In the genomic region with DNA sequence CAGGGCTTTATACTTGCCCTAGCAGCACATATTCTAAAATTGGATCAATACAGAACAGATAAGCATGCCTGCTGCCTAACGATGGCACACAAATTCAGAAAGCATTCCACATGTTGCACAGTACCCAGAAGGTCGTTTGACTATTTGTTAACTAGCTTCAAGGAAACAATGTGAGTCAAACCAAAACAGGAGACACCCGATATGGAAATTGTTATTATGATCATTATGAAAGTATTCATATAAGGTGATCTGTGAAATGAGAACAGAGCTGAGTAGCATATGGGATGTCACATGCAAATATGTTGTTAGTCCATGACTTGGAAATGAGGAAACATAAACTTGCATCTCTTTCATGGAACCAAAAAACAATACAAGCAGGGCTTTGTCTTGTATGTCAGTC, we compare ENCODE assay signal across 15 cellular contexts. TPM values are rescaled to one million over a fixed set of nuclear protein-coding genes. Genes with fewer than 3 reads are reported as not detected.
DNase-seq lines count a peak whose midpoint lies in the region; ATAC-seq lines count a peak whose summit lies in the region.
"Had no signal": no experiment of that assay in that cellular context is flagged by ENCODE, and none has a peak within 500 bp of the region (broad histone marks: within the 10 kb centered on the region; RNA-seq: fewer than 3 reads in every experiment).

No MANE protein-coding gene starts in this region.

- no peaks in the 10 kb centered on the region for H3K9me3 Mint-ChIP-seq in activated CD4-positive, alpha-beta T cell treated with anti-CD3 and anti-CD28 coated beads, Interleukin-2, amount 10 ng/mL, durations not matched to agents 24 days and 14 days
- H3K9me3 Mint-ChIP-seq in activated naive CD8-positive, alpha-beta T cell treated with anti-CD3 and anti-CD28 coated beads, Interleukin-2, amount 50 U/mL, for 24 hours: no peaks in the 10 kb centered on the region
- H3K9me3 Mint-ChIP-seq in activated naive CD8-positive, alpha-beta T cell treated with anti-CD3 and anti-CD28 coated beads for 36 hours: no peaks in the 10 kb centered on the region
- no peaks in the 10 kb centered on the region for H3K9me3 Mint-ChIP-seq in activated T-helper 17 cell treated with anti-CD3 and anti-CD28 coated beads, Interleukin-2, amount 50 U/mL, for 72 hours
- H3K9me3 Mint-ChIP-seq: CD14-positive monocyte; CD4-positive, alpha-beta memory T cell; GM23338 had no signal

- H3K36me3 Mint-ChIP-seq in activated CD4-positive, alpha-beta T cell treated with anti-CD3 and anti-CD28 coated beads, Interleukin-2, amount 10 ng/mL, durations not matched to agents 24 days and 14 days (ENCODE audit: low read depth): no peaks in the 10 kb centered on the region
- no peaks in the 10 kb centered on the region for H3K36me3 Mint-ChIP-seq in activated naive CD8-positive, alpha-beta T cell treated with anti-CD3 and anti-CD28 coated beads, Interleukin-2, amount 50 U/mL, for 24 hours (ENCODE audit: low read depth)
- H3K36me3 Mint-ChIP-seq in activated naive CD8-positive, alpha-beta T cell treated with anti-CD3 and anti-CD28 coated beads for 36 hours: no peaks in the 10 kb centered on the region
- no peaks in the 10 kb centered on the region for H3K36me3 Mint-ChIP-seq in activated T-helper 17 cell treated with anti-CD3 and anti-CD28 coated beads, Interleukin-2, amount 50 U/mL, for 72 hours (ENCODE audit: low read depth)
- H3K36me3 Mint-ChIP-seq: CD14-positive monocyte had no signal

- ATAC-seq in activated naive CD8-positive, alpha-beta T cell treated with anti-CD3 and anti-CD28 coated beads, Interleukin-2, amount 50 U/mL, for 24 hours: peak; percentile 33
- ATAC-seq in activated T-helper 17 cell treated with anti-CD3 and anti-CD28 coated beads, Interleukin-2, amount 50 U/mL, for 72 hours (replicated peaks): peak; percentile 77
- no peak for ATAC-seq in GM21381 (IDR thresholded peaks at IDR 0.05; ENCODE audit: unreplicated experiment)
- ATAC-seq: GM23338 had no signal

- no peaks in the 10 kb centered on the region for H3K4me1 Mint-ChIP-seq in activated CD4-positive, alpha-beta T cell treated with anti-CD3 and anti-CD28 coated beads, Interleukin-2, amount 10 ng/mL, durations not matched to agents 24 days and 14 days
- peaks cover 12% of the 10 kb centered on the region for H3K4me1 Mint-ChIP-seq in activated naive CD8-positive, alpha-beta T cell treated with anti-CD3 and anti-CD28 coated beads, Interleukin-2, amount 50 U/mL, for 24 hours
- H3K4me1 Mint-ChIP-seq in activated naive CD8-positive, alpha-beta T cell treated with anti-CD3 and anti-CD28 coated beads for 36 hours: peaks cover 7% of the 10 kb centered on the region
- H3K4me1 Mint-ChIP-seq in activated T-helper 17 cell treated with anti-CD3 and anti-CD28 coated beads, Interleukin-2, amount 50 U/mL, for 72 hours: no peaks in the 10 kb centered on the region
- H3K4me1 Mint-ChIP-seq: CD14-positive monocyte; CD4-positive, alpha-beta memory T cell had no signal

- peaks cover 20% of the 10 kb centered on the region for H3K27me3 Mint-ChIP-seq in activated CD4-positive, alpha-beta T cell treated with anti-CD3 and anti-CD28 coated beads, Interleukin-2, amount 10 ng/mL, durations not matched to agents 24 days and 14 days
- H3K27me3 Mint-ChIP-seq in activated naive CD8-positive, alpha-beta T cell treated with anti-CD3 and anti-CD28 coated beads, Interleukin-2, amount 50 U/mL, for 24 hours: peaks cover 12% of the 10 kb centered on the region
- H3K27me3 Mint-ChIP-seq in activated naive CD8-positive, alpha-beta T cell treated with anti-CD3 and anti-CD28 coated beads for 36 hours: peaks cover 18% of the 10 kb centered on the region
- peaks cover 22% of the 10 kb centered on the region for H3K27me3 Mint-ChIP-seq in activated T-helper 17 cell treated with anti-CD3 and anti-CD28 coated beads, Interleukin-2, amount 50 U/mL, for 72 hours

- DNase-seq in activated CD4-positive, alpha-beta T cell treated with anti-CD3 and anti-CD28 coated beads, Interleukin-2, amount 10 ng/mL, durations not matched to agents 24 days and 14 days: peak; percentile 43
- DNase-seq in activated CD4-positive, alpha-beta T cell treated with anti-CD3 and anti-CD28 coated beads, Interleukin-2, amount 50 U/mL, for 1 hour: no peak
- DNase-seq in activated naive CD8-positive, alpha-beta T cell treated with anti-CD3 and anti-CD28 coated beads, Interleukin-2, amount 50 U/mL, for 24 hours: no peak
- no peak for DNase-seq in activated naive CD8-positive, alpha-beta T cell treated with anti-CD3 and anti-CD28 coated beads for 36 hours
- DNase-seq in NCI-H2171 treated with DMSO at 0.1 percent for 48 hours (lab: John Stamatoyannopoulos, UW): no peak
- DNase-seq: 8988T; Calu3; CD4-positive, alpha-beta memory T cell; DMS79 treated with DMSO at 0.1 percent for 48 hours; GF-D8; HCEC 1CT had no signal

- H3K4me3 Mint-ChIP-seq in activated CD4-positive, alpha-beta T cell treated with anti-CD3 and anti-CD28 coated beads, Interleukin-2, amount 10 ng/mL, durations not matched to agents 24 days and 14 days: no peak overlapping the region
- no peak overlapping the region for H3K4me3 Mint-ChIP-seq in activated naive CD8-positive, alpha-beta T cell treated with anti-CD3 and anti-CD28 coated beads, Interleukin-2, amount 50 U/mL, for 24 hours
- no peak overlapping the region for H3K4me3 Mint-ChIP-seq in activated naive CD8-positive, alpha-beta T cell treated with anti-CD3 and anti-CD28 coated beads for 36 hours
- no peak overlapping the region for H3K4me3 Mint-ChIP-seq in activated T-helper 17 cell treated with anti-CD3 and anti-CD28 coated beads, Interleukin-2, amount 50 U/mL, for 72 hours
- H3K4me3 Mint-ChIP-seq: CD4-positive, alpha-beta memory T cell; GM23338 had no signal

- intact Hi-C loops in activated CD4-positive, alpha-beta T cell treated with anti-CD3 and anti-CD28 coated beads, Interleukin-2, amount 10 ng/mL, durations not matched to agents 24 days and 14 days (cut with micrococcal nuclease): no loop called here

- no peak overlapping the region for H3K27ac Mint-ChIP-seq in activated CD4-positive, alpha-beta T cell treated with anti-CD3 and anti-CD28 coated beads, Interleukin-2, amount 10 ng/mL, durations not matched to agents 24 days and 14 days
- no peak overlapping the region for H3K27ac Mint-ChIP-seq in activated naive CD8-positive, alpha-beta T cell treated with anti-CD3 and anti-CD28 coated beads, Interleukin-2, amount 50 U/mL, for 24 hours
- H3K27ac Mint-ChIP-seq in activated naive CD8-positive, alpha-beta T cell treated with anti-CD3 and anti-CD28 coated beads for 36 hours: no peak overlapping the region
- H3K27ac Mint-ChIP-seq in activated T-helper 17 cell treated with anti-CD3 and anti-CD28 coated beads, Interleukin-2, amount 50 U/mL, for 72 hours: no peak overlapping the region
- H3K27ac Mint-ChIP-seq: CD14-positive monocyte; CD4-positive, alpha-beta memory T cell; GM23338 had no signal

RNA-seq across cellular contexts. Expression of a gene that starts 56.3 kb away (rescaled TPM):
- 25.8 and 26.2 TPM in 2 replicates for total RNA-seq in activated CD4-positive, alpha-beta T cell treated with anti-CD3 and anti-CD28 coated beads, Interleukin-2, amount 10 ng/mL, durations not matched to agents 24 days and 14 days
- 10 to 100 TPM; 19.2 to 20.5 TPM for total RNA-seq in activated naive CD8-positive, alpha-beta T cell treated with anti-CD3 and anti-CD28 coated beads for 36 hours
- total RNA-seq in activated T-helper 17 cell treated with anti-CD3 and anti-CD28 coated beads, Interleukin-2, amount 50 U/mL, for 72 hours: 10 to 100 TPM; 14.2 to 24.9 TPM

RNA-seq across cellular contexts. Expression of a gene that starts 56.9 kb away (rescaled TPM):
- total RNA-seq in activated CD4-positive, alpha-beta T cell treated with anti-CD3 and anti-CD28 coated beads, Interleukin-2, amount 10 ng/mL, durations not matched to agents 24 days and 14 days: 7.3 and 7.7 TPM in 2 replicates
- 1 to 10 TPM; 6.8 to 7.0 TPM for total RNA-seq in activated naive CD8-positive, alpha-beta T cell treated with anti-CD3 and anti-CD28 coated beads for 36 hours
- total RNA-seq in activated T-helper 17 cell treated with anti-CD3 and anti-CD28 coated beads, Interleukin-2, amount 50 U/mL, for 72 hours: 10 to 100 TPM in 1 of 2 donors, 1 to 10 TPM in 1; 9.9 to 17.0 TPM
